1 cellular context compared by ENCODE assay signal in genomic region chr12:68808388-68809189, GRCh38.
TF ChIP-seq lines count a peak whose summit lies in the region.

No MANE protein-coding gene starts in this region.

TF ChIP-seq in K562, 482 proteins besides CTCF, POLR2A, EP300 and RAD21 (continued from another document and continues in another):
- TF ChIP-seq ZBTB1 (CRISPR knock-in tag; IDR thresholded peaks at IDR 0.05; ENCODE audit: borderline replicate concordance, low read depth) (0 out of 2 replicates have a peak, but pooled peaks have one; percentile 8), LCOR (CRISPR knock-in tag; IDR thresholded peaks at IDR 0.05) (0 out of 2 replicates have a peak, but pooled peaks have one; percentile 31), ZNF253 (CRISPR knock-in tag; conservative IDR thresholded peaks at IDR 0.05) (no peak), MGA (IDR thresholded peaks at IDR 0.05) (peak; percentile 74; the same call in 1 of the 2 replicates), NR2C2 (CRISPR knock-in tag; IDR thresholded peaks at IDR 0.05) (no peak), NR2C2 (tag; IDR thresholded peaks at IDR 0.05) (peak; percentile 91), HDAC2 (IDR thresholded peaks at IDR 0.05) (0 out of 2 replicates have a peak, but pooled peaks have one; percentile 15), ZNF197 (CRISPR knock-in tag; IDR thresholded peaks at IDR 0.05; ENCODE audit: low read depth) (peak; percentile 45; the same call in 1 of the 2 replicates), NCOR1 (IDR thresholded peaks at IDR 0.05) (peak; percentile 39; the same call in 1 of the 2 replicates), ZNF431 (CRISPR knock-in tag; IDR thresholded peaks at IDR 0.05) (0 out of 2 replicates have a peak, but pooled peaks have one; percentile 53), ZBTB7A (IDR thresholded peaks at IDR 0.05; ENCODE audit: borderline replicate concordance, control insufficient read depth, low read depth, low read length) (peak; percentile 92), CXXC5 (CRISPR knock-in tag; IDR thresholded peaks at IDR 0.05) (peak; percentile 11), GABPB2 (CRISPR knock-in tag; conservative IDR thresholded peaks at IDR 0.05) (no peak), EGR1 (conservative IDR thresholded peaks at IDR 0.05) (peak; percentile 22; the same call in 1 of the 2 replicates), CHD2 (IDR thresholded peaks at IDR 0.05; ENCODE audit: low read depth, low read length) (peak; percentile 57; the same call in 1 of the 2 replicates), SRSF3 (IDR thresholded peaks at IDR 0.05; ENCODE audit: insufficient read depth, low read length) (no peak), HNRNPUL1 (IDR thresholded peaks at IDR 0.05; ENCODE audit: low read length) (no peak), SMARCA4 (IDR thresholded peaks at IDR 0.05) (peak; percentile 62), HIVEP1 (CRISPR knock-in tag; IDR thresholded peaks at IDR 0.05) (no peak), DPF2 (IDR thresholded peaks at IDR 0.05) (peak; percentile 13; the same call in 1 of the 2 replicates), ZNF696 (CRISPR knock-in tag; conservative IDR thresholded peaks at IDR 0.05) (no peak), KDM1A (IDR thresholded peaks at IDR 0.05) (no peak), POLR2G (IDR thresholded peaks at IDR 0.05; ENCODE audit: low read depth, low read length) (peak; percentile 72; the same call in 1 of the 2 replicates), BCLAF1 (IDR thresholded peaks at IDR 0.05; ENCODE audit: borderline replicate concordance in 1 of 2, control insufficient read depth in 1 of 2, low read depth in 2 of 2, low read length in 1 of 2) (no peak), NELFE (IDR thresholded peaks at IDR 0.05; ENCODE audit: insufficient read depth, insufficient read length) (no peak), IRF2 (CRISPR knock-in tag; IDR thresholded peaks at IDR 0.05) (no peak), RBM22 (IDR thresholded peaks at IDR 0.05; ENCODE audit: low read depth, low read length, poor library complexity, severe bottlenecking) (peak; percentile 70), ZNF316 (IDR thresholded peaks at IDR 0.05) (peak; percentile 77), BACH1 (tag; IDR thresholded peaks at IDR 0.05) (peak; percentile 69; the same call in 1 of the 2 replicates), ELK1 (CRISPR knock-in tag; IDR thresholded peaks at IDR 0.05) (no peak), BRF1 (IDR thresholded peaks at IDR 0.05; ENCODE audit: borderline replicate concordance, extremely low read depth, insufficient read length) (no peak), SP2 (IDR thresholded peaks at IDR 0.05; ENCODE audit: extremely low read depth, low read depth, low read length, poor library complexity, severe bottlenecking) (no peak), ZNF507 (tag; conservative IDR thresholded peaks at IDR 0.05) (no peak), KLF16 (IDR thresholded peaks at IDR 0.05) (0 out of 2 replicates have a peak, but pooled peaks have one; percentile 16), TBL1XR1 (IDR thresholded peaks at IDR 0.05; ENCODE audit: low read length in 2 of 2) (no peak), ATF6 (CRISPR knock-in tag; IDR thresholded peaks at IDR 0.05) (peak; percentile 58; the same call in 1 of the 2 replicates), MXI1 (IDR thresholded peaks at IDR 0.05; ENCODE audit: low read depth, low read length) (peak; percentile 49; the same call in 1 of the 2 replicates), HMBOX1 (IDR thresholded peaks at IDR 0.05) (peak; percentile 93)
- TF ChIP-seq, protein P1, sequence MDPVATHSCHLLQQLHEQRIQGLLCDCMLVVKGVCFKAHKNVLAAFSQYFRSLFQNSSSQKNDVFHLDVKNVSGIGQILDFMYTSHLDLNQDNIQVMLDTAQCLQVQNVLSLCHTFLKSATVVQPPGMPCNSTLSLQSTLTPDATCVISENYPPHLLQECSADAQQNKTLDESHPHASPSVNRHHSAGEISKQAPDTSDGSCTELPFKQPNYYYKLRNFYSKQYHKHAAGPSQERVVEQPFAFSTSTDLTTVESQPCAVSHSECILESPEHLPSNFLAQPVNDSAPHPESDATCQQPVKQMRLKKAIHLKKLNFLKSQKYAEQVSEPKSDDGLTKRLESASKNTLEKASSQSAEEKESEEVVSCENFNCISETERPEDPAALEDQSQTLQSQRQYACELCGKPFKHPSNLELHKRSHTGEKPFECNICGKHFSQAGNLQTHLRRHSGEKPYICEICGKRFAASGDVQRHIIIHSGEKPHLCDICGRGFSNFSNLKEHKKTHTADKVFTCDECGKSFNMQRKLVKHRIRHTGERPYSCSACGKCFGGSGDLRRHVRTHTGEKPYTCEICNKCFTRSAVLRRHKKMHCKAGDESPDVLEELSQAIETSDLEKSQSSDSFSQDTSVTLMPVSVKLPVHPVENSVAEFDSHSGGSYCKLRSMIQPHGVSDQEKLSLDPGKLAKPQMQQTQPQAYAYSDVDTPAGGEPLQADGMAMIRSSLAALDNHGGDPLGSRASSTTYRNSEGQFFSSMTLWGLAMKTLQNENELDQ (CRISPR knock-in tag; IDR thresholded peaks at IDR 0.05; ENCODE audit: borderline replicate concordance), result no peak
- TF ChIP-seq, protein P2, sequence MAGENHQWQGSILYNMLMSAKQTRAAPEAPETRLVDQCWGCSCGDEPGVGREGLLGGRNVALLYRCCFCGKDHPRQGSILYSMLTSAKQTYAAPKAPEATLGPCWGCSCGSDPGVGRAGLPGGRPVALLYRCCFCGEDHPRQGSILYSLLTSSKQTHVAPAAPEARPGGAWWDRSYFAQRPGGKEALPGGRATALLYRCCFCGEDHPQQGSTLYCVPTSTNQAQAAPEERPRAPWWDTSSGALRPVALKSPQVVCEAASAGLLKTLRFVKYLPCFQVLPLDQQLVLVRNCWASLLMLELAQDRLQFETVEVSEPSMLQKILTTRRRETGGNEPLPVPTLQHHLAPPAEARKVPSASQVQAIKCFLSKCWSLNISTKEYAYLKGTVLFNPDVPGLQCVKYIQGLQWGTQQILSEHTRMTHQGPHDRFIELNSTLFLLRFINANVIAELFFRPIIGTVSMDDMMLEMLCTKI (IDR thresholded peaks at IDR 0.05; ENCODE audit: partially characterized antibody), result no peak
